In the genomic region with DNA sequence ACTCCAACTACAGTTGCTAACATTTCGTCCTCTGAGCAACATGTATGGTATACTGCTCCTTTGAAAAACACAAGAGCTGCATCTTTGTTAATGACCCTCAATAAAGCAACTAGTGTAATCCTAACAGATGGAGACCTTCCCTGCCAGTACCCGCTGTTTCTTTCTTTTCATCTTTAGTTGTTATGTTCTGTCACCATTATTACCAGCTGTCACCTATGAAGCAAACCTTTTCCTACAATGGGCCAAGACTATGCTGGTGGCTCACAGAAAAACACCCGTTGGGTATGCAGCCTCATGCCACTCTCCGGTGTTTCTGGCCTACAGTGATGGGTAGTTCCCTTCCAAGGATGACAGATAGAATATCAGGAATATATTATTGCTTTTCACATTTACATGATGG, we compare ENCODE assay signal across 17 cellular contexts. TPM values are rescaled to one million over a fixed set of nuclear protein-coding genes. Genes with fewer than 3 reads are reported as not detected.
"Had no signal": no experiment of that assay in that cellular context is flagged by ENCODE, and none has a peak within 500 bp of the region (broad histone marks: within the 10 kb centered on the region; RNA-seq: fewer than 3 reads in every experiment).

No MANE protein-coding gene starts in this region.

- H2AFZ ChIP-seq: parathyroid adenoma had no signal

- H3K27ac ChIP-seq: epithelial cell of prostate, esophagus squamous epithelium, parathyroid adenoma, prostate gland, thoracic aorta, transverse colon had no signal

- ATAC-seq: effector memory CD8-positive, alpha-beta T cell; naive thymus-derived CD4-positive, alpha-beta T cell; stimulated activated naive B cell treated with anti-CD40 and anti-IgM and Interleukin-4, amounts not matched to agents 10 μg/mL and 1 μg/mL and 100 μg/mL, for 72 hours; stimulated activated naive CD8-positive, alpha-beta T cell treated with anti-CD3 and anti-CD28 coated beads, Interleukin-15, amount 100 ng/mL, for 72 hours had no signal

- H3K79me2 ChIP-seq: parathyroid adenoma had no signal

- H3K9me3 ChIP-seq: prostate gland had no signal

- H3K36me3 ChIP-seq: esophagus squamous epithelium, prostate gland, thoracic aorta, transverse colon had no signal

- H3K27me3 ChIP-seq: esophagus squamous epithelium, transverse colon had no signal

- H3K4me1 ChIP-seq: parathyroid adenoma, prostate gland had no signal

- H3K4me3 ChIP-seq: esophagus squamous epithelium, prostate gland, skin epidermis, thoracic aorta, transverse colon had no signal

- DNase-seq: effector memory CD8-positive, alpha-beta T cell; esophagus squamous epithelium; foreskin fibroblast; hypothalamus; naive thymus-derived CD4-positive, alpha-beta T cell; nephron progenitor cell; stimulated activated CD4-positive, alpha-beta T cell treated with anti-CD3 and anti-CD28 coated beads, Interleukin-2, amount 100 ng/mL, for 24 hours; stimulated activated CD4-positive, alpha-beta T cell treated with anti-CD3 and anti-CD28 coated beads, Interleukin-4, amount 100 ng/mL, for 4 hours; stimulated activated naive B cell treated with anti-CD40 and anti-IgM and Interleukin-4, amounts not matched to agents 10 μg/mL and 1 μg/mL and 100 μg/mL, for 72 hours; stimulated activated naive CD8-positive, alpha-beta T cell treated with anti-CD3 and anti-CD28 coated beads, Interleukin-15, amount 100 ng/mL, for 72 hours; transverse colon had no signal

RNA-seq across cellular contexts. Expression of a gene that starts 29.7 kb away (rescaled TPM):
- total RNA-seq: lung microvascular endothelial cell had no signal
